ENCODE assay signal across 1 cellular context in genomic region chr17:8189711-8190477, GRCh38.
TF ChIP-seq lines count a peak whose summit lies in the region.

TSS of gene BORCS6 (minus strand) at chr17:8190180. CDS start at chr17:8190140, 40 bp downstream.

TF ChIP-seq in HepG2, 621 proteins besides CTCF, POLR2A, EP300 and RAD21 (continued from another document and continues in another):
- TF ChIP-seq ZNF280B (CRISPR knock-in tag; IDR thresholded peaks at IDR 0.05; ENCODE audit: borderline replicate concordance) (peak; percentile 64; the same call in 1 of the 2 replicates), GZF1 (CRISPR knock-in tag; IDR thresholded peaks at IDR 0.05) (no peak), MZF1 (CRISPR knock-in tag; IDR thresholded peaks at IDR 0.05; ENCODE audit: borderline replicate concordance) (no peak), AGO1 (IDR thresholded peaks at IDR 0.05; ENCODE audit: low read depth, low read length, poor library complexity, severe bottlenecking) (no peak), ZNF616 (CRISPR knock-in tag; IDR thresholded peaks at IDR 0.05; ENCODE audit: low read depth) (no peak), FOXM1 (CRISPR knock-in tag; IDR thresholded peaks at IDR 0.05) (no peak), PCBP1 (IDR thresholded peaks at IDR 0.05; ENCODE audit: borderline replicate concordance, low read depth, low read length) (0 out of 2 replicates have a peak, but pooled peaks have one; percentile 61), MAFK (conservative IDR thresholded peaks at IDR 0.05 in 1 of 2, IDR thresholded peaks at IDR 0.05 in 1 of 2; ENCODE audit: low read length in 2 of 2) (peak in 1 of 2 experiments; percentile 49; a peak in 1 of 4 replicates), BRF2 (CRISPR knock-in tag; IDR thresholded peaks at IDR 0.05) (no peak; the same call in 1 of the 2 replicates), NRL (CRISPR knock-in tag; IDR thresholded peaks at IDR 0.05; ENCODE audit: borderline replicate concordance) (no peak), ZNF766 (CRISPR knock-in tag; IDR thresholded peaks at IDR 0.05; ENCODE audit: borderline replicate concordance) (no peak; the same call in 1 of the 2 replicates), ZNF296 (CRISPR knock-in tag; conservative IDR thresholded peaks at IDR 0.05) (no peak), ZNF121 (CRISPR knock-in tag; IDR thresholded peaks at IDR 0.05) (no peak), HNF4A (CRISPR knock-in tag; IDR thresholded peaks at IDR 0.05) (peak; percentile 24; the same call in 1 of the 2 replicates), GATAD2A (CRISPR knock-in tag; IDR thresholded peaks at IDR 0.05) (no peak), SP5 (CRISPR knock-in tag; IDR thresholded peaks at IDR 0.05; ENCODE audit: borderline replicate concordance, low read depth) (no peak), ZNF772 (CRISPR knock-in tag; IDR thresholded peaks at IDR 0.05) (no peak), ZNF503 (CRISPR knock-in tag; IDR thresholded peaks at IDR 0.05) (no peak), FLYWCH1 (CRISPR knock-in tag; IDR thresholded peaks at IDR 0.05) (no peak), ZNF879 (CRISPR knock-in tag; IDR thresholded peaks at IDR 0.05) (no peak), ZNF543 (CRISPR knock-in tag; IDR thresholded peaks at IDR 0.05) (peak; percentile 94), HNRNPL (IDR thresholded peaks at IDR 0.05; ENCODE audit: low read depth, low read length) (no peak), CC2D1A (CRISPR knock-in tag; IDR thresholded peaks at IDR 0.05) (no peak), MEF2D (CRISPR knock-in tag; IDR thresholded peaks at IDR 0.05) (no peak), ZNF749 (CRISPR knock-in tag; IDR thresholded peaks at IDR 0.05; ENCODE audit: borderline replicate concordance) (no peak), NBN (conservative IDR thresholded peaks at IDR 0.05) (no peak), ZNF572 (CRISPR knock-in tag; IDR thresholded peaks at IDR 0.05) (no peak), TBX3 (IDR thresholded peaks at IDR 0.05; ENCODE audit: borderline replicate concordance) (no peak), ZBTB34 (CRISPR knock-in tag; IDR thresholded peaks at IDR 0.05) (no peak), KLF12 (CRISPR knock-in tag; IDR thresholded peaks at IDR 0.05; ENCODE audit: borderline replicate concordance) (no peak; the same call in 1 of the 2 replicates), CHD4 (IDR thresholded peaks at IDR 0.05; ENCODE audit: borderline replicate concordance, low read length) (no peak), CERS6 (CRISPR knock-in tag; IDR thresholded peaks at IDR 0.05) (no peak), NR2F6 (IDR thresholded peaks at IDR 0.05) (no peak), NR2F6 (CRISPR knock-in tag; IDR thresholded peaks at IDR 0.05) (no peak), RFXAP (CRISPR knock-in tag; IDR thresholded peaks at IDR 0.05; ENCODE audit: borderline replicate concordance) (peak; percentile 75; the same call in 1 of the 2 replicates), ZNF354B (CRISPR knock-in tag; IDR thresholded peaks at IDR 0.05) (no peak), CBX5 (CRISPR knock-in tag; IDR thresholded peaks at IDR 0.05; ENCODE audit: borderline replicate concordance) (no peak), YY1 (IDR thresholded peaks at IDR 0.05; ENCODE audit: insufficient read depth, insufficient replicate concordance, low read depth, low read length) (peak; percentile 57), POLR2G (IDR thresholded peaks at IDR 0.05; ENCODE audit: low read depth, low read length) (peak; percentile 69), GABPA (IDR thresholded peaks at IDR 0.05; ENCODE audit: low read depth, low read length) (peak; percentile 45), GABPA (CRISPR knock-in tag; IDR thresholded peaks at IDR 0.05; ENCODE audit: low read depth) (peak; percentile 84), SOX5 (CRISPR knock-in tag; IDR thresholded peaks at IDR 0.05; ENCODE audit: borderline replicate concordance) (peak; percentile 54; the same call in 1 of the 2 replicates), MTA1 (CRISPR knock-in tag; IDR thresholded peaks at IDR 0.05; ENCODE audit: borderline replicate concordance) (peak; percentile 28; the same call in 1 of the 2 replicates), CENPBD1 (CRISPR knock-in tag; IDR thresholded peaks at IDR 0.05; ENCODE audit: borderline replicate concordance, low read depth) (no peak), ZNF484 (CRISPR knock-in tag; IDR thresholded peaks at IDR 0.05; ENCODE audit: borderline replicate concordance, low read depth) (no peak), HNF4G (IDR thresholded peaks at IDR 0.05; ENCODE audit: borderline replicate concordance, low read depth, low read length) (no peak), HNF4G (CRISPR knock-in tag; IDR thresholded peaks at IDR 0.05; ENCODE audit: borderline replicate concordance, low read depth) (no peak), SP140L (CRISPR knock-in tag; IDR thresholded peaks at IDR 0.05; ENCODE audit: borderline replicate concordance) (no peak), ZNF747 (CRISPR knock-in tag; IDR thresholded peaks at IDR 0.05; ENCODE audit: borderline replicate concordance) (peak; percentile 61; the same call in 1 of the 2 replicates), MLLT10 (CRISPR knock-in tag; IDR thresholded peaks at IDR 0.05) (no peak), CREBL2 (CRISPR knock-in tag; IDR thresholded peaks at IDR 0.05; ENCODE audit: borderline replicate concordance) (0 out of 2 replicates have a peak, but pooled peaks have one; percentile 22)
- TF ChIP-seq, protein P1, sequence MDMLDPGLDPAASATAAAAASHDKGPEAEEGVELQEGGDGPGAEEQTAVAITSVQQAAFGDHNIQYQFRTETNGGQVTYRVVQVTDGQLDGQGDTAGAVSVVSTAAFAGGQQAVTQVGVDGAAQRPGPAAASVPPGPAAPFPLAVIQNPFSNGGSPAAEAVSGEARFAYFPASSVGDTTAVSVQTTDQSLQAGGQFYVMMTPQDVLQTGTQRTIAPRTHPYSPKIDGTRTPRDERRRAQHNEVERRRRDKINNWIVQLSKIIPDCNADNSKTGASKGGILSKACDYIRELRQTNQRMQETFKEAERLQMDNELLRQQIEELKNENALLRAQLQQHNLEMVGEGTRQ (IDR thresholded peaks at IDR 0.05; ENCODE audit: low read depth, low read length) = peak; percentile 54
- TF ChIP-seq, protein P1 (CRISPR knock-in tag; IDR thresholded peaks at IDR 0.05; ENCODE audit: borderline replicate concordance) = peak; percentile 80; the same call in 1 of the 2 replicates
- TF ChIP-seq, protein P2, sequence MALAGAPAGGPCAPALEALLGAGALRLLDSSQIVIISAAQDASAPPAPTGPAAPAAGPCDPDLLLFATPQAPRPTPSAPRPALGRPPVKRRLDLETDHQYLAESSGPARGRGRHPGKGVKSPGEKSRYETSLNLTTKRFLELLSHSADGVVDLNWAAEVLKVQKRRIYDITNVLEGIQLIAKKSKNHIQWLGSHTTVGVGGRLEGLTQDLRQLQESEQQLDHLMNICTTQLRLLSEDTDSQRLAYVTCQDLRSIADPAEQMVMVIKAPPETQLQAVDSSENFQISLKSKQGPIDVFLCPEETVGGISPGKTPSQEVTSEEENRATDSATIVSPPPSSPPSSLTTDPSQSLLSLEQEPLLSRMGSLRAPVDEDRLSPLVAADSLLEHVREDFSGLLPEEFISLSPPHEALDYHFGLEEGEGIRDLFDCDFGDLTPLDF (CRISPR knock-in tag; IDR thresholded peaks at IDR 0.05) = no peak
- TF ChIP-seq, protein P3, sequence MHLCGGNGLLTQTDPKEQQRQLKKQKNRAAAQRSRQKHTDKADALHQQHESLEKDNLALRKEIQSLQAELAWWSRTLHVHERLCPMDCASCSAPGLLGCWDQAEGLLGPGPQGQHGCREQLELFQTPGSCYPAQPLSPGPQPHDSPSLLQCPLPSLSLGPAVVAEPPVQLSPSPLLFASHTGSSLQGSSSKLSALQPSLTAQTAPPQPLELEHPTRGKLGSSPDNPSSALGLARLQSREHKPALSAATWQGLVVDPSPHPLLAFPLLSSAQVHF (CRISPR knock-in tag; IDR thresholded peaks at IDR 0.05) = no peak
- TF ChIP-seq, protein P4, sequence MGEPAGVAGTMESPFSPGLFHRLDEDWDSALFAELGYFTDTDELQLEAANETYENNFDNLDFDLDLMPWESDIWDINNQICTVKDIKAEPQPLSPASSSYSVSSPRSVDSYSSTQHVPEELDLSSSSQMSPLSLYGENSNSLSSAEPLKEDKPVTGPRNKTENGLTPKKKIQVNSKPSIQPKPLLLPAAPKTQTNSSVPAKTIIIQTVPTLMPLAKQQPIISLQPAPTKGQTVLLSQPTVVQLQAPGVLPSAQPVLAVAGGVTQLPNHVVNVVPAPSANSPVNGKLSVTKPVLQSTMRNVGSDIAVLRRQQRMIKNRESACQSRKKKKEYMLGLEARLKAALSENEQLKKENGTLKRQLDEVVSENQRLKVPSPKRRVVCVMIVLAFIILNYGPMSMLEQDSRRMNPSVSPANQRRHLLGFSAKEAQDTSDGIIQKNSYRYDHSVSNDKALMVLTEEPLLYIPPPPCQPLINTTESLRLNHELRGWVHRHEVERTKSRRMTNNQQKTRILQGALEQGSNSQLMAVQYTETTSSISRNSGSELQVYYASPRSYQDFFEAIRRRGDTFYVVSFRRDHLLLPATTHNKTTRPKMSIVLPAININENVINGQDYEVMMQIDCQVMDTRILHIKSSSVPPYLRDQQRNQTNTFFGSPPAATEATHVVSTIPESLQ (CRISPR knock-in tag; conservative IDR thresholded peaks at IDR 0.05) = no peak
- TF ChIP-seq, protein P5, sequence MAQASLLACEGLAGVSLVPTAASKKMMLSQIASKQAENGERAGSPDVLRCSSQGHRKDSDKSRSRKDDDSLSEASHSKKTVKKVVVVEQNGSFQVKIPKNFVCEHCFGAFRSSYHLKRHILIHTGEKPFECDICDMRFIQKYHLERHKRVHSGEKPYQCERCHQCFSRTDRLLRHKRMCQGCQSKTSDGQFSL (CRISPR knock-in tag; IDR thresholded peaks at IDR 0.05) = peak; percentile 47; the same call in 1 of the 2 replicates
